ENCODE assay signal across 8 cellular contexts in the genomic region with DNA sequence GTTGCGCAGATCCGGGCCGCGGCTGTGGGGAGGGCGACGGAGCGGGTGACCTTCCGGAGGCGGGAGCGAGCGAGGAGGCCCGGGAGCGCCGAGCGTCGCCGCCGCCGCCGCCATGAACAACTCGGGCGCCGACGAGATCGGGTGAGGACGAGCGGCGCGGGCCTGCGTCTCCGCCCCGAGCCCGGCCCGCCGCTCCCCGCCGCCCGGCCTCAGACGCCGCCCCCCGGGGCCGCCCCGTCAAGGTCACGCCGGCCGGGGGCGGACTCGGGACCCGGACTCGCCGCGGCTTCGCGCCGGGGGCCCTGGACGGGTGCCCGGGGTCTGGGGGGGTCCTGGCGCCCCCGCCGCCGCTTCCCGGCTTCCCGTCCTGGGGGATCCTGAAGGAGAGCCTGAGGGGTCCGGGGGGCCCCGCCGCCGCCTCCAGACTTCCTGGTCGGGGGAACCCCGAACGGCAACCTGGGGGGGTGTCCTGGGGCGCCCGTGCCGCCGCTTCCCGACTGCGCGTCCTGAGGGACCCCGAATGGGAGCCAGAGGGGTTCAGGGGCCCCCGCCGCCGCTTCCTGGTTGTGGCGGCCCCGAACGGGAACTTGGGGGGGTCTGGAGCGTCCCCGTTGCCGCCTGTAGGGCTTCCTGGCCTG. TPM values are rescaled to one million over a fixed set of nuclear protein-coding genes. Genes with fewer than 3 reads are reported as not detected.
DNase-seq lines count a peak whose midpoint lies in the region; ATAC-seq and TF ChIP-seq lines count a peak whose summit lies in the region.

No MANE protein-coding gene starts in this region.

- no peak overlapping the region for H2AFZ ChIP-seq in PC-3 (ENCODE audit: low read length)

- ATAC-seq in PC-3 (peak; percentile 9), thoracic aorta (ENCODE audit: insufficient number of reproducible peaks, low FRiP score, low read depth) (no peak), GM21447 (IDR thresholded peaks at IDR 0.05; ENCODE audit: unreplicated experiment) (no peak)

- peak overlapping the region; percentile 98 for H3K27ac ChIP-seq in HEK293 (ENCODE audit: extremely low read depth, low read depth, low read length)
- peak overlapping the region; percentile 77 for H3K27ac ChIP-seq in PC-3 (ENCODE audit: low read length)
- H3K27ac ChIP-seq in breast epithelium: peak overlapping the region; percentile 94 to 98
- H3K27ac ChIP-seq in mesodermal cell (ENCODE audit: low read depth, low read length, severe bottlenecking): peak overlapping the region; percentile 72
- peak overlapping the region; percentile 88 to 96 for H3K27ac ChIP-seq in thoracic aorta

- H3K4me2 ChIP-seq in PC-3 (ENCODE audit: low read length): peak overlapping the region; percentile 90

- peak overlapping the region; percentile 100 for H3K9ac ChIP-seq in PC-3 (ENCODE audit: low read length)

- no TSS peak for BruUV-seq in PC-3 (replicated peaks; lab: Mats Ljungman, UMichigan)

- H3K9me3 ChIP-seq in HEK293 (ENCODE audit: control insufficient read depth, insufficient read depth, low read depth, low read length) (no peaks in the 10 kb centered on the region), PC-3 (ENCODE audit: low read length) (no peaks in the 10 kb centered on the region), breast epithelium (no peaks in the 10 kb centered on the region), mesodermal cell (ENCODE audit: control insufficient read depth, low read length) (no peaks in the 10 kb centered on the region), thoracic aorta (no peaks in the 10 kb centered on the region)

- CTCF ChIA-PET in HEK293 (lab: Yijun Ruan, JAX) (no interaction called here), PC-3 (lab: Charles Lee) (no interaction called here)

- H3K4me3 ChIP-seq in GM06990 (replicated peaks; ENCODE audit: low read depth, low read length) (peak overlapping the region; percentile 84), HEK293 (ENCODE audit: low read depth, low read length) (peak overlapping the region; percentile 85), PC-3 (ENCODE audit: low read length) (peak overlapping the region; percentile 80), breast epithelium (peak overlapping the region; percentile 98 to 100 (median 100)), mesodermal cell (ENCODE audit: extremely low read depth, insufficient read depth, low read length, poor library complexity, severe bottlenecking) (peak overlapping the region; percentile 99), thoracic aorta (peak overlapping the region; percentile 99)

- H3K4me1 ChIP-seq in HEK293 (ENCODE audit: control insufficient read depth, insufficient read depth, low read length) (peaks cover 9% of the 10 kb centered on the region), PC-3 (ENCODE audit: insufficient read depth, low read length) (peaks cover 28% of the 10 kb centered on the region), breast epithelium (peaks cover 34 to 37% of the 10 kb centered on the region in 2 donors), mesodermal cell (ENCODE audit: control insufficient read depth, insufficient read depth, low read length, poor library complexity, severe bottlenecking) (peaks cover 23% of the 10 kb centered on the region), thoracic aorta (ENCODE audit: control insufficient read depth in 1 of 2, low read depth in 2 of 2) (peaks cover 28 to 46% of the 10 kb centered on the region in 2 donors)

- no peak for DNase-seq in GM06990 (ENCODE audit: extremely low read depth, insufficient read length)
- no peak for DNase-seq in PC-3
- DNase-seq in breast epithelium (ENCODE audit: low spot score in 2 of 2): no peak
- no peak for DNase-seq in thoracic aorta (ENCODE audit: low spot score)
- no peak for DNase-seq in epidermal melanocyte (ENCODE audit: insufficient read length, low spot score)

- POLR2A ChIA-PET in HEK293 (lab: Yijun Ruan, JAX) (interaction anchor here (1.3 kb wide), 1 partner anchor 139 kb away, joined by 5 read pairs; a partner anchor contains a TSS), PC-3 (lab: Charles Lee; ENCODE audit: unreplicated experiment) (no interaction called here)

- intact Hi-C loops in PC-3 (cut with micrococcal nuclease): no loop called here
- intact Hi-C loops in breast epithelium (cut with DNase I; ENCODE audit: low total_unique reads): loop anchor here (10.0 kb wide), 1 partner anchor 133 kb away; a partner anchor contains a TSS

- TF ChIP-seq CTCF in GM06990 (IDR thresholded peaks at IDR 0.05; ENCODE audit: insufficient read depth, low read length, poor library complexity, severe bottlenecking): no peak
- no peak for TF ChIP-seq CTCF in HEK293 (tag by site-specific recombination; IDR thresholded peaks at IDR 0.05)
- TF ChIP-seq CTCF in PC-3 (conservative IDR thresholded peaks at IDR 0.05; ENCODE audit: low read depth, low read length): no peak
- TF ChIP-seq CTCF in breast epithelium (IDR thresholded peaks at IDR 0.05): no peak
- no peak for TF ChIP-seq CTCF in thoracic aorta (IDR thresholded peaks at IDR 0.05)

- WGBS in mesodermal cell (ENCODE audit: insufficient coverage in 2 of 2), 2 experiments: 0 to 1% methylated on average over 31 to 60 of the region's 87 CpGs

- no peaks in the 10 kb centered on the region for H3F3A ChIP-seq in PC-3 (ENCODE audit: low read length, unreplicated experiment)

- no peaks in the 10 kb centered on the region for H3K9me2 ChIP-seq in PC-3 (replicated peaks; ENCODE audit: low read length)

- H4K20me1 ChIP-seq in PC-3 (ENCODE audit: low read length): peaks cover 34% of the 10 kb centered on the region

- H3K27me3 ChIP-seq in GM06990 (replicated peaks; ENCODE audit: control insufficient read depth, insufficient read depth, low read length): no peaks in the 10 kb centered on the region
- no peaks in the 10 kb centered on the region for H3K27me3 ChIP-seq in PC-3 (ENCODE audit: low read length)
- no peaks in the 10 kb centered on the region for H3K27me3 ChIP-seq in breast epithelium
- H3K27me3 ChIP-seq in thoracic aorta (replicated peaks; ENCODE audit: insufficient read depth): no peaks in the 10 kb centered on the region

- no peak for TF ChIP-seq POLR2A in breast epithelium (IDR thresholded peaks at IDR 0.05)

- H3K36me3 ChIP-seq in GM06990 (ENCODE audit: control insufficient read depth, insufficient read depth, low read length) (peaks cover 10% of the 10 kb centered on the region), HEK293 (ENCODE audit: control insufficient read depth in 2 of 2, insufficient read depth in 1 of 2, low read length in 2 of 2) (peaks cover 0 to 40% of the 10 kb centered on the region in 2 experiments; a peak in 1 of 3 replicates), PC-3 (ENCODE audit: low read depth, low read length) (no peaks in the 10 kb centered on the region), breast epithelium (no peaks in the 10 kb centered on the region), mesodermal cell (ENCODE audit: control insufficient read depth, insufficient read depth, low read length) (peaks cover 35% of the 10 kb centered on the region), thoracic aorta (no peaks in the 10 kb centered on the region)

- peaks cover 51% of the 10 kb centered on the region for H3K79me2 ChIP-seq in PC-3 (ENCODE audit: low read length)

TF ChIP-seq in HEK293, 187 proteins besides CTCF, POLR2A, EP300 and RAD21 (continues in another document):
- TF ChIP-seq, protein P1, sequence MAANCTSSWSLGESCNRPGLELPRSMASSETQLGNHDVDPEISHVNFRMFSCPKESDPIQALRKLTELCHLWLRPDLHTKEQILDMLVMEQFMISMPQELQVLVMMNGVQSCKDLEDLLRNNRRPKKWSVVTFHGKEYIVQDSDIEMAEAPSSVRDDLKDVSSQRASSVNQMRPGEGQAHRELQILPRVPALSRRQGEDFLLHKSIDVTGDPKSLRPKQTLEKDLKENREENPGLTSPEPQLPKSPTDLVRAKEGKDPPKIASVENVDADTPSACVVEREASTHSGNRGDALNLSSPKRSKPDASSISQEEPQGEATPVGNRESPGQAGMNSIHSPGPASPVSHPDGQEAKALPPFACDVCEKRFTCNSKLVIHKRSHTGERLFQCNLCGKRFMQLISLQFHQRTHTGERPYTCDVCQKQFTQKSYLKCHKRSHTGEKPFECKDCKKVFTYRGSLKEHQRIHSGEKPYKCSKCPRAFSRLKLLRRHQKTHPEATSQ (tag by site-specific recombination; IDR thresholded peaks at IDR 0.05): no peak
- TF ChIP-seq ZNF768 (tag by site-specific recombination; IDR thresholded peaks at IDR 0.05): no peak
- TF ChIP-seq ZNF211 (tag by site-specific recombination; IDR thresholded peaks at IDR 0.05; ENCODE audit: low read depth): no peak
- peak; percentile 79 for TF ChIP-seq GLIS1 (tag by site-specific recombination; IDR thresholded peaks at IDR 0.05)
- TF ChIP-seq ZNF560 (tag by site-specific recombination; IDR thresholded peaks at IDR 0.05; ENCODE audit: borderline replicate concordance): no peak
- TF ChIP-seq ZNF701 (tag by site-specific recombination; IDR thresholded peaks at IDR 0.05): no peak
- TF ChIP-seq RBAK (tag by site-specific recombination; IDR thresholded peaks at IDR 0.05): no peak
- TF ChIP-seq ZNF654 (tag by site-specific recombination; IDR thresholded peaks at IDR 0.05; ENCODE audit: low read depth): no peak
- no peak for TF ChIP-seq HOXD13 (CRISPR knock-in tag; IDR thresholded peaks at IDR 0.05; ENCODE audit: borderline replicate concordance)
- TF ChIP-seq ZNF664 (tag by site-specific recombination; IDR thresholded peaks at IDR 0.05): no peak
- 0 out of 2 replicates have a peak, but pooled peaks have one; percentile 19 for TF ChIP-seq ZNF335 (tag by site-specific recombination; conservative IDR thresholded peaks at IDR 0.05)

RNA-seq across cellular contexts. Expression of a gene that starts 0.4 kb away (rescaled TPM):
- total RNA-seq in PC-3 (2014; rRNA removed) (177 and 178 TPM in 2 replicates), breast epithelium (10 to 100 TPM; 35.8 to 50.9 (median 48.8) TPM), thoracic aorta (10 to 100 TPM; 34.9 to 76.9 TPM)
- polyA plus RNA-seq in mesodermal cell (2013, experiment 1 of 2): 109 TPM
- polyA plus RNA-seq in mesodermal cell (2013, experiment 2 of 2): 96.2 TPM

RNA-seq across cellular contexts. Expression of a gene that starts 6.4 kb away (rescaled TPM):
- total RNA-seq in PC-3 (2014; rRNA removed) (74.9 and 75.6 TPM in 2 replicates), breast epithelium (10 to 100 TPM; 23.6 to 40.0 (median 30.3) TPM), thoracic aorta (10 to 100 TPM; 27.6 to 55.1 TPM)
- 33.7 TPM for polyA plus RNA-seq in mesodermal cell (2013, experiment 1 of 2)
- 34.8 TPM for polyA plus RNA-seq in mesodermal cell (2013, experiment 2 of 2)

RNA-seq across cellular contexts. Expression of a gene that starts 24.1 kb away (rescaled TPM):
- total RNA-seq in PC-3 (2014; rRNA removed): 102 and 111 TPM in 2 replicates
- total RNA-seq in breast epithelium: 100 to 1,000 TPM in 1 of 3 donors, 10 to 100 TPM in 2; 67.5 to 122 (median 67.5) TPM
- 83.3 TPM for polyA plus RNA-seq in mesodermal cell (2013, experiment 1 of 2)
- polyA plus RNA-seq in mesodermal cell (2013, experiment 2 of 2): 74.8 TPM
- 100 to 1,000 TPM in 1 of 2 donors, 10 to 100 TPM in 1; 83.3 to 110 TPM for total RNA-seq in thoracic aorta

RNA-seq across cellular contexts. Expression of a gene that starts 30.4 kb away (rescaled TPM):
- total RNA-seq in PC-3 (2014; rRNA removed) (1,797 and 2,672 TPM in 2 replicates), breast epithelium (1,000 to 10,000 TPM; 2,978 to 3,238 (median 2,982) TPM), thoracic aorta (1,000 to 10,000 TPM; 1,512 to 2,119 TPM)
- 2,052 TPM for polyA plus RNA-seq in mesodermal cell (2013, experiment 1 of 2)
- 1,718 TPM for polyA plus RNA-seq in mesodermal cell (2013, experiment 2 of 2)

RNA-seq across cellular contexts. Expression of a gene that starts 42.1 kb away (rescaled TPM):
- total RNA-seq in PC-3 (2014; rRNA removed) (0.29 and 1.4 TPM in 2 replicates), breast epithelium (under 1 TPM; under 0.01 to 0.29 (median 0.16) TPM), thoracic aorta (under 1 TPM; 0.41 to 0.78 TPM)
- polyA plus RNA-seq in mesodermal cell (2013, experiment 1 of 2): 1.6 TPM
- polyA plus RNA-seq in mesodermal cell (2013, experiment 2 of 2): 1.5 TPM
